ENCODE assay signal across 26 cellular contexts in genomic region chr1:93678491-93678890, GRCh38. TPM values are rescaled to one million over a fixed set of nuclear protein-coding genes. Genes with fewer than 3 reads are reported as not detected.
DNase-seq lines count a peak whose midpoint lies in the region; ATAC-seq, FAIRE-seq and TF ChIP-seq lines count a peak whose summit lies in the region.
"Had no signal": no experiment of that assay in that cellular context is flagged by ENCODE, and none has a peak within 500 bp of the region (broad histone marks: within the 10 kb centered on the region; RNA-seq: fewer than 3 reads in every experiment).

No MANE protein-coding gene starts in this region.

- no peak for ATAC-seq in SK-N-SH treated with all-trans-retinoic acid at 6 μM for 48 hours
- ATAC-seq in GM21515 (IDR thresholded peaks at IDR 0.05; ENCODE audit: unreplicated experiment): no peak
- ATAC-seq: activated T-cell treated with anti-CD3 and anti-CD28 coated beads, Interleukin-2, amount 50 U/mL, for 4 hours; left colon; mucosa of descending colon had no signal

- H3F3A ChIP-seq in SK-N-SH (replicated peaks; ENCODE audit: insufficient read depth): peaks cover 49% of the 10 kb centered on the region

- H3K36me3 ChIP-seq in SK-N-SH (replicated peaks in 1 of 2; ENCODE audit: control insufficient read depth in 1 of 2, insufficient read depth in 2 of 2, low read length in 1 of 2) (peaks cover 12 to 30% of the 10 kb centered on the region in 2 experiments), astrocyte (ENCODE audit: insufficient read depth, low read length) (peaks cover 13% of the 10 kb centered on the region), keratinocyte (ENCODE audit: control insufficient read depth in 2 of 2, extremely low read depth in 1 of 2, insufficient read depth in 2 of 2, low read length in 2 of 2) (peaks cover 7 to 53% of the 10 kb centered on the region in 2 experiments), subcutaneous abdominal adipose tissue (ENCODE audit: control insufficient read depth in 5 of 5, insufficient read depth in 5 of 5, low read length in 5 of 5) (peaks cover 0 to 9% (median 0%) of the 10 kb centered on the region in 5 donors)
- H3K36me3 ChIP-seq: stomach, tibial nerve had no signal

- WGBS in SK-N-SH (ENCODE audit: low lambda C conversion rate): 92% methylated on average over 3 of the region's 3 CpGs

- peaks cover 61% of the 10 kb centered on the region for H4K20me1 ChIP-seq in SK-N-SH (ENCODE audit: insufficient read depth)
- H4K20me1 ChIP-seq in astrocyte (ENCODE audit: insufficient read depth, low read length): peaks cover 68% of the 10 kb centered on the region
- H4K20me1 ChIP-seq in keratinocyte (ENCODE audit: control insufficient read depth, extremely low read depth, insufficient read depth, low read length): peaks cover 52% of the 10 kb centered on the region

- H2AFZ ChIP-seq in SK-N-SH (ENCODE audit: low read depth) (no peak overlapping the region), astrocyte (ENCODE audit: low read depth, low read length) (no peak overlapping the region), keratinocyte (ENCODE audit: control insufficient read depth, low read length) (no peak overlapping the region)

- H3K27me3 Mint-ChIP-seq in astrocyte (ENCODE audit: low read depth, unreplicated experiment): no peaks in the 10 kb centered on the region

- H3K4me2 ChIP-seq in SK-N-SH (peak overlapping the region; percentile 81; the same call in 1 of the 2 replicates), astrocyte (ENCODE audit: low read length) (peak overlapping the region; percentile 94), keratinocyte (ENCODE audit: control insufficient read depth, extremely low read depth, insufficient read depth, low read depth, low read length) (peak overlapping the region; percentile 98)

- DNase-seq in SK-N-SH: no peak
- DNase-seq in astrocyte (ENCODE audit: low read depth): no peak
- no peak for DNase-seq in keratinocyte (ENCODE audit: low read depth, low spot score)
- no peak for DNase-seq in NCI-H1092 (lab: John Stamatoyannopoulos, UW)
- DNase-seq in putamen (ENCODE audit: low spot score): no peak
- DNase-seq: activated CD4-positive, alpha-beta T cell treated with anti-CD3 and anti-CD28 coated beads, Interleukin-2, amount 10 ng/mL, durations not matched to agents 24 days and 14 days; activated T-cell treated with anti-CD3 and anti-CD28 coated beads, Interleukin-2, amount 50 U/mL, for 4 hours; GF-D8; Kasumi-1; left colon; mucosa of descending colon; NCI-H1092 treated with DMSO at 0.1 percent for 48 hours; NCI-H1930; NCI-H526; posterior cingulate gyrus; stimulated activated CD8-positive, alpha-beta memory T cell treated with anti-CD3 and anti-CD28 coated beads, Interleukin-4, amount 100 ng/mL, for 48 hours; stomach had no signal

- POLR2A ChIA-PET in SK-N-SH (lab: Yijun Ruan, JAX): no interaction called here

- H3K4me1 ChIP-seq in SK-N-SH (ENCODE audit: control insufficient read depth in 1 of 2, insufficient read depth in 2 of 2, low read depth in 1 of 2, low read length in 1 of 2) (peaks cover 38 to 39% of the 10 kb centered on the region in 2 experiments), astrocyte (ENCODE audit: insufficient read depth, low read length) (peaks cover 42% of the 10 kb centered on the region), keratinocyte (ENCODE audit: control insufficient read depth, extremely low read depth, insufficient read depth, low read length) (peaks cover 71% of the 10 kb centered on the region), subcutaneous abdominal adipose tissue (ENCODE audit: control insufficient read depth in 5 of 5, insufficient read depth in 5 of 5, low read length in 5 of 5) (peaks cover 4 to 75% (median 58%) of the 10 kb centered on the region in 5 donors)

- H3K4me1 Mint-ChIP-seq in astrocyte (ENCODE audit: low read depth, unreplicated experiment): peaks cover 29% of the 10 kb centered on the region

- H3K9me3 Mint-ChIP-seq in astrocyte (ENCODE audit: unreplicated experiment): no peaks in the 10 kb centered on the region
- H3K9me3 Mint-ChIP-seq: activated CD4-positive, alpha-beta T cell treated with anti-CD3 and anti-CD28 coated beads, Interleukin-2, amount 10 ng/mL, durations not matched to agents 24 days and 14 days; activated T-cell treated with anti-CD3 and anti-CD28 coated beads, Interleukin-2, amount 50 U/mL, for 4 hours; T-helper 2 cell treated with Interferon-gamma antibody and Interleukin-4, amounts not matched to agents 5 μg/mL and 100 μg/mL, for 36 hours had no signal

- H3K79me2 ChIP-seq in SK-N-SH (ENCODE audit: insufficient read depth) (peaks cover 100% of the 10 kb centered on the region), astrocyte (ENCODE audit: insufficient read depth, low read length) (peaks cover 91% of the 10 kb centered on the region), keratinocyte (ENCODE audit: control insufficient read depth, insufficient read depth, low read length) (peaks cover 98% of the 10 kb centered on the region)

- H3K27ac ChIP-seq in SK-N-SH (ENCODE audit: low read depth in 2 of 2, low read length in 1 of 2) (peak overlapping the region in 1 of 2 experiments; percentile 95; a peak in 1 of 4 replicates), astrocyte (ENCODE audit: low read depth, low read length) (no peak overlapping the region), keratinocyte (ENCODE audit: control insufficient read depth, insufficient read depth, low read length) (no peak overlapping the region), subcutaneous abdominal adipose tissue (ENCODE audit: low read depth, low read length) (peak overlapping the region; percentile 86)
- H3K27ac ChIP-seq: 22Rv1, SK-N-MC, VCaP had no signal

- no peak overlapping the region for H3K4me3 ChIP-seq in SK-N-SH (ENCODE audit: low read depth in 2 of 2, low read length in 1 of 2)
- no peak overlapping the region for H3K4me3 ChIP-seq in astrocyte (ENCODE audit: insufficient read depth, low read depth, low read length)
- H3K4me3 ChIP-seq in keratinocyte (ENCODE audit: control insufficient read depth in 2 of 3, extremely low read depth in 1 of 3, insufficient read depth in 2 of 3, low read depth in 1 of 3, low read length in 3 of 3): peak overlapping the region in 2 of 3 experiments; percentile 70 to 88
- no peak overlapping the region for H3K4me3 ChIP-seq in subcutaneous abdominal adipose tissue (ENCODE audit: low read depth in 1 of 5, low read length in 5 of 5)
- H3K4me3 ChIP-seq: coronary artery, mucosa of descending colon, SK-N-MC, stomach, tibial nerve had no signal

- TF ChIP-seq RAD21 in SK-N-SH (IDR thresholded peaks at IDR 0.05; ENCODE audit: low read length): no peak

- H3K27me3 ChIP-seq in SK-N-SH (ENCODE audit: insufficient read depth) (no peaks in the 10 kb centered on the region), astrocyte (ENCODE audit: insufficient read depth, low read length) (no peaks in the 10 kb centered on the region), keratinocyte (ENCODE audit: control insufficient read depth, extremely low read depth, insufficient read depth, low read length) (no peaks in the 10 kb centered on the region), subcutaneous abdominal adipose tissue (ENCODE audit: control insufficient read depth in 5 of 5, insufficient read depth in 4 of 5, low read length in 5 of 5) (no peaks in the 10 kb centered on the region)
- H3K27me3 ChIP-seq: tibial nerve had no signal

- peaks cover 11% of the 10 kb centered on the region for H3K9me1 ChIP-seq in keratinocyte (ENCODE audit: control insufficient read depth, extremely low read depth, insufficient read depth, low read length)

- H3K9me3 ChIP-seq in SK-N-SH (no peaks in the 10 kb centered on the region), astrocyte (ENCODE audit: insufficient read depth, low read depth, low read length) (no peaks in the 10 kb centered on the region), keratinocyte (ENCODE audit: control insufficient read depth, low read depth, low read length) (no peaks in the 10 kb centered on the region), subcutaneous abdominal adipose tissue (ENCODE audit: control insufficient read depth in 5 of 5, low read length in 5 of 5) (no peaks in the 10 kb centered on the region)
- H3K9me3 ChIP-seq: mucosa of descending colon, stomach, tibial nerve had no signal

- dilution Hi-C loops in keratinocyte (cut with MboI; ENCODE audit: extremely low pct_ligation_motif_present, low sequenced_read_pairs): no loop called here

- FAIRE-seq in astrocyte (lab: Jason Lieb, UNC) (no peak), keratinocyte (lab: Jason Lieb, UNC) (peak; percentile 41)

- H3K27ac Mint-ChIP-seq in astrocyte (ENCODE audit: unreplicated experiment): no peak overlapping the region
- H3K27ac Mint-ChIP-seq: activated CD4-positive, alpha-beta T cell treated with anti-CD3 and anti-CD28 coated beads, Interleukin-2, amount 10 ng/mL, durations not matched to agents 24 days and 14 days; T-helper 2 cell treated with Interferon-gamma antibody and Interleukin-4, amounts not matched to agents 5 μg/mL and 100 μg/mL, for 36 hours had no signal

- CTCF ChIA-PET in SK-N-SH (lab: Yijun Ruan, JAX): interaction anchor here (1.0 to 7.1 kb wide), 8 partner anchors 10 to 135 kb away, joined by 3 to 61 read pairs (median 4); no protein-coding TSS in a partner anchor

- H3K36me3 Mint-ChIP-seq in astrocyte (ENCODE audit: low read depth, unreplicated experiment): peaks cover 15% of the 10 kb centered on the region

- H3K9me2 ChIP-seq in SK-N-SH: no peaks in the 10 kb centered on the region

- TF ChIP-seq CTCF in SK-N-SH (IDR thresholded peaks at IDR 0.05): no peak
- no peak for TF ChIP-seq CTCF in astrocyte (IDR thresholded peaks at IDR 0.05; ENCODE audit: insufficient read depth, low read depth, low read length)
- no peak for TF ChIP-seq CTCF in keratinocyte (optimal IDR thresholded peaks at IDR 0.05 in 1 of 3, IDR thresholded peaks at IDR 0.05 in 1 of 3, conservative IDR thresholded peaks at IDR 0.05 in 1 of 3; ENCODE audit: extremely low read depth in 1 of 3, insufficient read depth in 2 of 3, low read length in 3 of 3)

- H3K4me3 Mint-ChIP-seq in astrocyte (ENCODE audit: unreplicated experiment): no peak overlapping the region
- H3K4me3 Mint-ChIP-seq: activated CD4-positive, alpha-beta T cell treated with anti-CD3 and anti-CD28 coated beads, Interleukin-2, amount 10 ng/mL, durations not matched to agents 24 days and 14 days; activated T-cell treated with anti-CD3 and anti-CD28 coated beads, Interleukin-2, amount 50 U/mL, for 4 hours had no signal

- no peak overlapping the region for H3K9ac ChIP-seq in SK-N-SH
- no peak overlapping the region for H3K9ac ChIP-seq in astrocyte (ENCODE audit: low read length)
- H3K9ac ChIP-seq in keratinocyte (ENCODE audit: control insufficient read depth, extremely low read depth, insufficient read depth, low read length): no peak overlapping the region
- no peak overlapping the region for H3K9ac ChIP-seq in subcutaneous abdominal adipose tissue (ENCODE audit: low read length in 5 of 5)

- TF ChIP-seq EP300 in SK-N-SH (IDR thresholded peaks at IDR 0.05; ENCODE audit: borderline replicate concordance in 1 of 2, low read depth in 1 of 2, low read length in 1 of 2): no peak

RNA-seq across cellular contexts. Expression of gene BCAR3, which starts 3.1 kb away (rescaled TPM):
- polyA plus RNA-seq in SK-N-SH (2012; rRNA removed): 49.2 and 58.4 TPM in 2 replicates
- 40.2 and 48.4 TPM in 2 replicates for polyA plus RNA-seq in SK-N-SH (2012; cell fraction: cytosol; rRNA removed)
- 59.5 and 69.2 TPM in 2 replicates for polyA plus RNA-seq in SK-N-SH (2012; cell fraction: nucleus; rRNA removed)
- total RNA-seq in astrocyte: 30.0 and 31.1 TPM in 2 replicates
- 51.2 to 95.4 TPM (median 77.2 TPM) in 3 replicates for polyA plus RNA-seq in keratinocyte
- 38.7 TPM for polyA plus RNA-seq in keratinocyte (2011; ENCODE audit: low read depth)
- polyA plus RNA-seq in keratinocyte (2011; cell fraction: cytosol; rRNA removed): 67.5 and 68.4 TPM in 2 replicates
- polyA plus RNA-seq in keratinocyte (2011; cell fraction: nucleus; rRNA removed): 113 and 127 TPM in 2 replicates
- 50.7 and 81.5 TPM in 2 replicates for polyA plus RNA-seq in keratinocyte (2012; ENCODE audit: low replicate concordance)
- polyA minus RNA-seq in keratinocyte: 46.0 to 84.4 TPM (median 64.1 TPM) in 3 replicates
- polyA minus RNA-seq in keratinocyte (2011; cell fraction: cytosol; rRNA and poly(A)+ RNA removed): 90.7 TPM
- polyA minus RNA-seq in keratinocyte (2011; cell fraction: nucleus; rRNA and poly(A)+ RNA removed): 83.5 and 121 TPM in 2 replicates

Comparison
In these comparisons a context has a peak if more than half of its experiments do, and no peak if none do; other contexts are left out.
1. H3K4me3 ChIP-seq: peak in keratinocyte (2 of 3); none in SK-N-SH (0 of 2), astrocyte (single experiment) and subcutaneous abdominal adipose tissue (0 of 5).
2. Peak in every context shown above with its lines, with median percentiles within 50 percentile points of each other: H3K4me2 ChIP-seq.